In genomic region chr3:195761031-195761430, GRCh38 we compare ENCODE assay signal across 21 cellular contexts. TPM values are rescaled to one million over a fixed set of nuclear protein-coding genes. Genes with fewer than 3 reads are reported as not detected.
"Had no signal": no experiment of that assay in that cellular context is flagged by ENCODE, and none has a peak within 500 bp of the region (broad histone marks: within the 10 kb centered on the region; RNA-seq: fewer than 3 reads in every experiment).

No MANE protein-coding gene starts in this region.

- H3K4me1 Mint-ChIP-seq: memory B cell had no signal

- H3K27ac ChIP-seq: brain microvascular endothelial cell, gastrocnemius medialis, heart right ventricle, ovary, WERI-Rb-1 had no signal

- H3K9me3 Mint-ChIP-seq: activated T-helper 1 cell treated with anti-CD3 and anti-CD28 coated beads, Interleukin-12 subunit alpha, Interleukin-12 subunit beta, Interleukin-2, Interleukin-4 antibody, amounts not matched to agents 30 ng/mL and 10 ng/mL and 1 ng/mL, durations not matched to agents 14 hours and 24 hours and 36 hours; memory B cell; naive thymus-derived CD8-positive, alpha-beta T cell had no signal

- H3K9me3 ChIP-seq: gastrocnemius medialis, heart right ventricle, ovary, sigmoid colon, thyroid gland had no signal

- H3K4me1 ChIP-seq: gastrocnemius medialis had no signal

- H3K36me3 ChIP-seq: brain microvascular endothelial cell, gastrocnemius medialis, heart right ventricle, ovary, sigmoid colon, thyroid gland, WERI-Rb-1 had no signal

- H3K27me3 ChIP-seq: ovary, thyroid gland had no signal

- H3K27ac Mint-ChIP-seq: activated T-helper 1 cell treated with anti-CD3 and anti-CD28 coated beads, Interleukin-12 subunit alpha, Interleukin-12 subunit beta, Interleukin-2, Interleukin-4 antibody, amounts not matched to agents 30 ng/mL and 10 ng/mL and 1 ng/mL, durations not matched to agents 14 hours and 24 hours and 36 hours; immature natural killer cell; memory B cell; naive thymus-derived CD8-positive, alpha-beta T cell had no signal

- DNase-seq: activated CD4-positive, alpha-beta T cell treated with anti-CD3 and anti-CD28 coated beads for 1 hour; activated CD4-positive, alpha-beta T cell treated with anti-CD3 and anti-CD28 coated beads, Interleukin-2, amount 50 U/mL, for 4 hours; activated naive CD4-positive, alpha-beta T cell treated with Interleukin-2 at 50 U/mL for 16 hours; activated T-cell treated with anti-CD3 and anti-CD28 coated beads for 4 hours; brain microvascular endothelial cell; cerebellar nuclear complex; cortex of kidney; gastrocnemius medialis; immature natural killer cell; stimulated activated CD4-positive, alpha-beta T cell treated with anti-CD3 and anti-CD28 coated beads, Interleukin-4, amount 100 ng/mL, for 4 hours; stimulated activated naive CD4-positive, alpha-beta T cell; WERI-Rb-1 had no signal

- H3K4me3 Mint-ChIP-seq: activated T-helper 1 cell treated with anti-CD3 and anti-CD28 coated beads, Interleukin-12 subunit alpha, Interleukin-12 subunit beta, Interleukin-2, Interleukin-4 antibody, amounts not matched to agents 30 ng/mL and 10 ng/mL and 1 ng/mL, durations not matched to agents 14 hours and 24 hours and 36 hours; memory B cell had no signal

- H3K4me3 ChIP-seq: gastrocnemius medialis, heart right ventricle, ovary, sigmoid colon, thyroid gland had no signal

- H3K36me3 Mint-ChIP-seq: immature natural killer cell; memory B cell; naive thymus-derived CD8-positive, alpha-beta T cell had no signal

RNA-seq across cellular contexts. Expression of gene MUC4, which starts 50.7 kb away (rescaled TPM):
- total RNA-seq: heart right ventricle; liver; naive thymus-derived CD8-positive, alpha-beta T cell; pulmonary artery endothelial cell had no signal
- polyA plus RNA-seq: liver; naive thymus-derived CD8-positive, alpha-beta T cell had no signal
